ENCODE assay signal across 10 cellular contexts in genomic region chr1:198638441-198638840, GRCh38. TPM values are rescaled to one million over a fixed set of nuclear protein-coding genes. Genes with fewer than 3 reads are reported as not detected.
A peak's percentile ranks its signal among the peaks of the same experiment; 100 is the strongest.
DNase-seq lines count a peak whose midpoint lies in the region; ATAC-seq lines count a peak whose summit lies in the region.
"Had no signal": no experiment of that assay in that cellular context is flagged by ENCODE, and none has a peak within 500 bp of the region (broad histone marks: within the 10 kb centered on the region; RNA-seq: fewer than 3 reads in every experiment).

No MANE protein-coding gene starts in this region.

- DNase-seq in memory B cell (ENCODE audit: low spot score in 2 of 2) (no peak), hepatic stellate cell (ENCODE audit: low spot score) (no peak), GOT3 (lab: John Stamatoyannopoulos, UW) (no peak), CD1c-positive myeloid dendritic cell (ENCODE audit: extremely low spot score) (no peak)
- DNase-seq: left colon, PC-9 had no signal

- H3K27ac Mint-ChIP-seq in IgD-negative memory B cell (peak overlapping the region; percentile 59 to 93 (median 71)), memory B cell (peak overlapping the region; percentile 96)

- H3K4me1 Mint-ChIP-seq in IgD-negative memory B cell = peaks cover 45 to 54% (median 49%) of the 10 kb centered on the region in 3 donors
- peaks cover 48% of the 10 kb centered on the region for H3K4me1 Mint-ChIP-seq in memory B cell

- H3K36me3 Mint-ChIP-seq in IgD-negative memory B cell (peaks cover 11% of the 10 kb centered on the region), memory B cell (peaks cover 19% of the 10 kb centered on the region)

- H3K4me3 Mint-ChIP-seq in IgD-negative memory B cell (peak overlapping the region; percentile 82 to 98 (median 92)), memory B cell (peak overlapping the region; percentile 84)

- H3K27me3 Mint-ChIP-seq in IgD-negative memory B cell (no peaks in the 10 kb centered on the region), memory B cell (no peaks in the 10 kb centered on the region)

- ATAC-seq in GM18517 (IDR thresholded peaks at IDR 0.05; ENCODE audit: unreplicated experiment) (peak; percentile 28), GM21529 (IDR thresholded peaks at IDR 0.05; ENCODE audit: unreplicated experiment) (peak; percentile 20), memory B cell (ENCODE audit: low read depth) (peak; percentile 2), GM21423 (IDR thresholded peaks at IDR 0.05; ENCODE audit: unreplicated experiment) (no peak)

- peaks cover 0 to 2% (median 0%) of the 10 kb centered on the region in 3 donors for H3K9me3 Mint-ChIP-seq in IgD-negative memory B cell
- peaks cover 2% of the 10 kb centered on the region for H3K9me3 Mint-ChIP-seq in memory B cell

RNA-seq across cellular contexts. Expression of gene PTPRC, which starts 0.4 kb away (rescaled TPM):
- 744 TPM for polyA plus RNA-seq in IgD-negative memory B cell
